ENCODE assay signal across 8 cellular contexts in the genomic region with DNA sequence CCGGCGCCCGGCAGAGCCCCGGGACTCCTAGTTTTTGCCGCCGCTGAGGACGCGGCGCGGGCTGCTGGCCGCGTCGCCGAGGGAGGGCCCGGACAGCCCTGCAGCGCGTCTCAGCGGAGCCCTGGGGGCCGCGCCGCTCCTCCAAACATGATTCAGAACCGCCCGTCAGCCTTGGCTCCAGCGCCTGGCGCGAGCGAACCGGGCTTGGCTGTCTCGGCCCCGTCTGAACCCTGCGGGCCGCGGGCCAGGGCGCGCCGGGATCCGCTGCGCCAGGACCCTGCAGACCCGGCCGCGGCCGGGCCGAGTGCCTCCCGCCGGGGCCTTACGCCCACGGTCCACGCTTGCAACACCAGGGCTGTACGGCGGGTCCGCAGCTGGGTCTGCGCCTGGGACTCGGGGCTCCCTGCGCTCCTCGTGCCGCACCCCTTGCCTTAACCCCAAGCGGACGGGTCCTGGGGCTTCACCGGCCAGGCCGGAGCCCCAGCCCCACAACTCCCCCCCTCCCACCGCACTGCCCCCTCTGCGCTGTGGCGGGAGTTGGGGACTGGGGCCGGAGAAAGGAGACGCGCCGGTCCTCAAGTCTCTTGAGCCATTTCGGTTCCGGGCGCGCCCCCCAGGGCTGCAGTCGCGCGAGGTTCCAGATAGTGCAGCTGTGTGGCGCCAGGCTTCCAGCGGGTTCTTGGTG. TPM values are rescaled to one million over a fixed set of nuclear protein-coding genes. Genes with fewer than 3 reads are reported as not detected.
A peak's percentile ranks its signal among the peaks of the same experiment; 100 is the strongest.
DNase-seq lines count a peak whose midpoint lies in the region; ATAC-seq, FAIRE-seq and TF ChIP-seq lines count a peak whose summit lies in the region.

No MANE protein-coding gene starts in this region.

- peak; percentile 50 to 65 for ATAC-seq in activated T-cell treated with anti-CD3 and anti-CD28 coated beads, Interleukin-2, amount 50 U/mL, for 72 hours (replicated peaks in 1 of 2)
- ATAC-seq in HG02870 (IDR thresholded peaks at IDR 0.05; ENCODE audit: unreplicated experiment) (no peak), GM21447 (IDR thresholded peaks at IDR 0.05; ENCODE audit: unreplicated experiment) (no peak)

- H3K36me3 ChIP-seq in ES-I3 (ENCODE audit: insufficient read depth, low read length) = no peaks in the 10 kb centered on the region

- no peaks in the 10 kb centered on the region for H3K9me3 ChIP-seq in ES-I3 (ENCODE audit: control insufficient read depth, insufficient read depth, low read length)

- DNase-seq in activated T-cell treated with anti-CD3 and anti-CD28 coated beads, Interleukin-2, amount 50 U/mL, for 72 hours = peak; percentile 33 to 41
- DNase-seq in germinal center (ENCODE audit: low spot score) (peak; percentile 30), nephron progenitor cell (peak; percentile 61), DMS153 (lab: John Stamatoyannopoulos, UW) (no peak), HTR-8/SVneo (ENCODE audit: insufficient read length, low spot score) (no peak)

- peak overlapping the region; percentile 73 to 81 for H3K4me3 Mint-ChIP-seq in activated T-cell treated with anti-CD3 and anti-CD28 coated beads, Interleukin-2, amount 50 U/mL, for 72 hours
- peak overlapping the region; percentile 75 for H3K4me3 Mint-ChIP-seq in nephron progenitor cell

- H3K4me1 Mint-ChIP-seq in activated T-cell treated with anti-CD3 and anti-CD28 coated beads, Interleukin-2, amount 50 U/mL, for 72 hours (ENCODE audit: low read depth) = peaks cover 9% of the 10 kb centered on the region
- H3K4me1 Mint-ChIP-seq in nephron progenitor cell = peaks cover 17% of the 10 kb centered on the region

- no peak for FAIRE-seq in HTR-8/SVneo (lab: Jason Lieb, UNC)

- no peaks in the 10 kb centered on the region for H3K36me3 Mint-ChIP-seq in activated T-cell treated with anti-CD3 and anti-CD28 coated beads, Interleukin-2, amount 50 U/mL, for 72 hours (ENCODE audit: insufficient read depth in 2 of 2)
- peaks cover 10% of the 10 kb centered on the region for H3K36me3 Mint-ChIP-seq in nephron progenitor cell (ENCODE audit: low read depth)

- TF ChIP-seq CTCF in nephron progenitor cell (IDR thresholded peaks at IDR 0.05) = no peak

- no peaks in the 10 kb centered on the region for H3K9me3 Mint-ChIP-seq in activated T-cell treated with anti-CD3 and anti-CD28 coated beads, Interleukin-2, amount 50 U/mL, for 72 hours
- H3K9me3 Mint-ChIP-seq in nephron progenitor cell = peaks cover 28% of the 10 kb centered on the region

- no peak overlapping the region for H3K27ac Mint-ChIP-seq in activated T-cell treated with anti-CD3 and anti-CD28 coated beads, Interleukin-2, amount 50 U/mL, for 72 hours
- no peak overlapping the region for H3K27ac Mint-ChIP-seq in nephron progenitor cell

- no peaks in the 10 kb centered on the region; the same call in 1 of the 2 replicates for H3K4me1 ChIP-seq in ES-I3 (ENCODE audit: insufficient read depth, low read length)

- H3K9ac ChIP-seq in ES-I3 (ENCODE audit: low read depth, low read length) = peak overlapping the region; percentile 71

- H3K27me3 Mint-ChIP-seq in activated T-cell treated with anti-CD3 and anti-CD28 coated beads, Interleukin-2, amount 50 U/mL, for 72 hours (ENCODE audit: low read depth) = peaks cover 70% of the 10 kb centered on the region
- H3K27me3 Mint-ChIP-seq in nephron progenitor cell (ENCODE audit: low read depth, poor library complexity) = peaks cover 80% of the 10 kb centered on the region

RNA-seq across cellular contexts. Expression of a gene that starts 48.4 kb away (rescaled TPM):
- under 1 TPM; 0.05 to 0.09 TPM for total RNA-seq in activated T-cell treated with anti-CD3 and anti-CD28 coated beads, Interleukin-2, amount 50 U/mL, for 72 hours

Comparison
In these comparisons a context has a peak if more than half of its experiments do, and no peak if none do; other contexts are left out.
1. ATAC-seq: peak in activated T-cell treated with anti-CD3 and anti-CD28 coated beads, Interleukin-2, amount 50 U/mL, for 72 hours (2 of 2); none in HG02870 (single experiment) and GM21447 (single experiment).
2. DNase-seq: peak in activated T-cell treated with anti-CD3 and anti-CD28 coated beads, Interleukin-2, amount 50 U/mL, for 72 hours (2 of 2), germinal center (single experiment) and nephron progenitor cell (single experiment); none in DMS153 (single experiment) and HTR-8/SVneo (single experiment).